Comparison of ENCODE assay signal across 26 cellular contexts in the genomic region with DNA sequence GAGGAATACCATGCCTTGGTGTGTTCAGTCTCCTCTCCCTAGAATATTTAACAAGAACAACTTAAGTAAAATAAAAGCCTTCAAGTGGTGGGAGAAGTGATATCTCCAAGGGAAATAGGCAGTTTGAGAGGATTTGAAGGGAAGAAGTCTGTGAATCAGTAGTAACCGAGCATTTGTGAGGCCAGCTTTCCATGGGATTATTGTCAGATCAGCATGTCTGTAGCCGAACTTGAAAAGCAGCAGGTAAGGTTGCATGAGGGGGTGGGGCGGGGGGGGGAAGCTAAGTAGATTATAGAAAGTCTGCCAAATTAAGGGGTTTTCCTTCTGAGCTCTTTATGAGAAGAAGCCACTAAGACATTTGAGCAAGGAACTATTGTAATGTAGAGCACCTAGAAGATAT.
"Had no signal": no experiment of that assay in that cellular context is flagged by ENCODE, and none has a peak within 500 bp of the region (broad histone marks: within the 10 kb centered on the region; RNA-seq: fewer than 3 reads in every experiment).

No MANE protein-coding gene starts in this region.

- H3K4me3 ChIP-seq: SJCRH30 had no signal

- H3K27me3 ChIP-seq: SJCRH30 had no signal

- DNase-seq: activated B cell treated with CpG ODN at 0.5 μM for 24 hours; activated CD4-positive, alpha-beta T cell treated with anti-CD3 and anti-CD28 coated beads for 1 hour; activated CD4-positive, alpha-beta T cell treated with anti-CD3 and anti-CD28 coated beads, Interleukin-2, amount 10 ng/mL, durations not matched to agents 24 days and 14 days; activated CD4-positive, alpha-beta T cell treated with anti-CD3 and anti-CD28 coated beads, Interleukin-2, amount 50 U/mL, for 48 hours; activated CD8-positive, alpha-beta memory T cell treated with anti-CD3 and anti-CD28 coated beads, Interleukin-2, amount 10 ng/mL, durations not matched to agents 7 days and 5 days; activated effector memory CD4-positive, alpha-beta T cell treated with anti-CD3 and anti-CD28 coated beads, Interleukin-2, amount 50 U/mL, for 16 hours; activated naive CD4-positive, alpha-beta T cell treated with Interleukin-2 at 50 U/mL for 16 hours; activated T-cell treated with anti-CD3 and anti-CD28 coated beads, Interleukin-2, amount 50 U/mL, for 24 hours; amygdala; MM.1S; NCI-H1105; NCI-H1436; NCI-H1694 treated with DMSO at 0.1 percent for 48 hours; NCI-H2029 treated with DMSO at 0.1 percent for 48 hours; NCI-H345; NCI-H510A; NCI-H748 treated with DMSO at 0.1 percent for 48 hours; NK-92 treated with Interleukin-12 subunit alpha and Interleukin-12 subunit beta, amount 100 ng/mL, for 24 hours; OCI-M1; Right ventricle myocardium superior; RPMI8226; SJCRH30; SW 1271 had no signal

- FAIRE-seq: astrocyte had no signal

- H3K9me3 ChIP-seq: SJCRH30 had no signal

- H3K36me3 ChIP-seq: SJCRH30 had no signal

- H3K4me1 ChIP-seq: SJCRH30 had no signal

- ATAC-seq: activated CD8-positive, alpha-beta memory T cell treated with anti-CD3 and anti-CD28 coated beads, Interleukin-2, amount 10 ng/mL, durations not matched to agents 7 days and 5 days; Panc1; SK-N-SH treated with all-trans-retinoic acid at 6 μM for 48 hours had no signal

- H3K27ac ChIP-seq: SJCRH30 had no signal
